Comparison of ENCODE assay signal across 1 cellular context in genomic region chr12:53811606-53812005, GRCh38.
TF ChIP-seq lines count a peak whose summit lies in the region.

No MANE protein-coding gene starts in this region.

TF ChIP-seq in GM23338, 12 proteins besides CTCF, POLR2A, EP300 and RAD21 (continued from another document):
- TF ChIP-seq ZNF462 (CRISPR knock-in tag; IDR thresholded peaks at IDR 0.05) = no peak
- TF ChIP-seq EZH2phosphoT487 (IDR thresholded peaks at IDR 0.05; ENCODE audit: unreplicated experiment) = no peak
